Comparison of ENCODE assay signal across 22 cellular contexts in genomic region chr14:104112113-104112505, GRCh38. TPM values are rescaled to one million over a fixed set of nuclear protein-coding genes. Genes with fewer than 3 reads are reported as not detected.
"Had no signal": no experiment of that assay in that cellular context is flagged by ENCODE, and none has a peak within 500 bp of the region (broad histone marks: within the 10 kb centered on the region; RNA-seq: fewer than 3 reads in every experiment).

No MANE protein-coding gene starts in this region.

- H3K4me1 ChIP-seq: psoas muscle had no signal

- H3K4me3 Mint-ChIP-seq: activated naive CD8-positive, alpha-beta T cell treated with anti-CD3 and anti-CD28 coated beads for 36 hours; brain; central memory CD8-positive, alpha-beta T cell; naive thymus-derived CD8-positive, alpha-beta T cell; stimulated activated memory B cell treated with anti-CD40 and anti-IgM and Interleukin-4, amounts not matched to agents 10 μg/mL and 1 μg/mL and 100 μg/mL, for 72 hours; T-helper 2 cell treated with Interferon-gamma antibody and Interleukin-4, amounts not matched to agents 5 μg/mL and 100 μg/mL, for 36 hours had no signal

- H3K27ac ChIP-seq: heart left ventricle, psoas muscle, SJSA1, spleen, tibial nerve had no signal

- H3K4me3 ChIP-seq: heart left ventricle, psoas muscle, SJSA1, spleen, tibial nerve had no signal

- ATAC-seq: activated CD4-positive, CD25-positive, alpha-beta regulatory T cell treated with anti-CD3 and anti-CD28 coated beads, Interleukin-2, amount 50 U/mL, for 24 hours; heart left ventricle; naive thymus-derived CD8-positive, alpha-beta T cell; psoas muscle; sciatic nerve; stimulated activated memory B cell treated with anti-CD40 and anti-IgM and Interleukin-4, amounts not matched to agents 10 μg/mL and 1 μg/mL and 100 μg/mL, for 72 hours had no signal

- H3K27ac Mint-ChIP-seq: activated naive CD8-positive, alpha-beta T cell treated with anti-CD3 and anti-CD28 coated beads for 36 hours; activated T-helper 2 cell treated with anti-CD3 and anti-CD28 coated beads, Interferon-gamma antibody, Interleukin-2, Interleukin-4, amounts not matched to agents 10 μg/mL and 5 μg/mL and 100 μg/mL, durations not matched to agents 14 hours and 24 hours and 36 hours; brain; naive thymus-derived CD8-positive, alpha-beta T cell; stimulated activated memory B cell treated with anti-CD40 and anti-IgM and Interleukin-4, amounts not matched to agents 10 μg/mL and 1 μg/mL and 100 μg/mL, for 72 hours; T-helper 2 cell treated with Interferon-gamma antibody and Interleukin-4, amounts not matched to agents 5 μg/mL and 100 μg/mL, for 36 hours had no signal

- FAIRE-seq: frontal cortex had no signal

- H3K9me3 Mint-ChIP-seq: activated naive CD8-positive, alpha-beta T cell treated with anti-CD3 and anti-CD28 coated beads for 36 hours; activated T-helper 2 cell treated with anti-CD3 and anti-CD28 coated beads, Interferon-gamma antibody, Interleukin-2, Interleukin-4, amounts not matched to agents 10 μg/mL and 5 μg/mL and 100 μg/mL, durations not matched to agents 14 hours and 24 hours and 36 hours; central memory CD8-positive, alpha-beta T cell; naive thymus-derived CD8-positive, alpha-beta T cell; stimulated activated memory B cell treated with anti-CD40 and anti-IgM and Interleukin-4, amounts not matched to agents 10 μg/mL and 1 μg/mL and 100 μg/mL, for 72 hours; T-helper 2 cell treated with Interferon-gamma antibody and Interleukin-4, amounts not matched to agents 5 μg/mL and 100 μg/mL, for 36 hours had no signal

- H3K36me3 ChIP-seq: heart left ventricle, SJSA1, spleen, tibial nerve had no signal

- DNase-seq: activated T-cell treated with anti-CD3 and anti-CD28 coated beads, Interleukin-2, amount 50 U/mL, for 1 hour; amygdala; cortex of kidney; effector CD8-positive, alpha-beta T cell; occipital lobe; stimulated activated CD4-positive, alpha-beta T cell treated with anti-CD3 and anti-CD28 coated beads, Interleukin-2, amount 100 ng/mL, for 24 hours; SW 1271 had no signal

- H3K36me3 Mint-ChIP-seq: activated naive CD8-positive, alpha-beta T cell treated with anti-CD3 and anti-CD28 coated beads for 36 hours; brain; stimulated activated memory B cell treated with anti-CD40 and anti-IgM and Interleukin-4, amounts not matched to agents 10 μg/mL and 1 μg/mL and 100 μg/mL, for 72 hours had no signal

- H3K9me3 ChIP-seq: heart left ventricle, psoas muscle, SJSA1, spleen, tibial nerve had no signal

- H3K4me1 Mint-ChIP-seq: activated naive CD8-positive, alpha-beta T cell treated with anti-CD3 and anti-CD28 coated beads for 36 hours; brain; central memory CD8-positive, alpha-beta T cell; stimulated activated memory B cell treated with anti-CD40 and anti-IgM and Interleukin-4, amounts not matched to agents 10 μg/mL and 1 μg/mL and 100 μg/mL, for 72 hours had no signal

RNA-seq across cellular contexts. Expression of gene KIF26A, which starts 26.3 kb away (rescaled TPM):
- polyA plus RNA-seq: naive thymus-derived CD8-positive, alpha-beta T cell had no signal

RNA-seq across cellular contexts. Expression of gene ASPG, which starts 26.6 kb away (rescaled TPM):
- total RNA-seq: activated naive CD8-positive, alpha-beta T cell treated with anti-CD3 and anti-CD28 coated beads for 36 hours; activated T-helper 2 cell treated with anti-CD3 and anti-CD28 coated beads, Interferon-gamma antibody, Interleukin-2, Interleukin-4, amounts not matched to agents 10 μg/mL and 5 μg/mL and 100 μg/mL, durations not matched to agents 14 hours and 24 hours and 36 hours; naive thymus-derived CD8-positive, alpha-beta T cell; SJSA1 had no signal
- polyA plus RNA-seq: naive thymus-derived CD8-positive, alpha-beta T cell had no signal
